Comparison of ENCODE assay signal across 8 cellular contexts in the genomic region with DNA sequence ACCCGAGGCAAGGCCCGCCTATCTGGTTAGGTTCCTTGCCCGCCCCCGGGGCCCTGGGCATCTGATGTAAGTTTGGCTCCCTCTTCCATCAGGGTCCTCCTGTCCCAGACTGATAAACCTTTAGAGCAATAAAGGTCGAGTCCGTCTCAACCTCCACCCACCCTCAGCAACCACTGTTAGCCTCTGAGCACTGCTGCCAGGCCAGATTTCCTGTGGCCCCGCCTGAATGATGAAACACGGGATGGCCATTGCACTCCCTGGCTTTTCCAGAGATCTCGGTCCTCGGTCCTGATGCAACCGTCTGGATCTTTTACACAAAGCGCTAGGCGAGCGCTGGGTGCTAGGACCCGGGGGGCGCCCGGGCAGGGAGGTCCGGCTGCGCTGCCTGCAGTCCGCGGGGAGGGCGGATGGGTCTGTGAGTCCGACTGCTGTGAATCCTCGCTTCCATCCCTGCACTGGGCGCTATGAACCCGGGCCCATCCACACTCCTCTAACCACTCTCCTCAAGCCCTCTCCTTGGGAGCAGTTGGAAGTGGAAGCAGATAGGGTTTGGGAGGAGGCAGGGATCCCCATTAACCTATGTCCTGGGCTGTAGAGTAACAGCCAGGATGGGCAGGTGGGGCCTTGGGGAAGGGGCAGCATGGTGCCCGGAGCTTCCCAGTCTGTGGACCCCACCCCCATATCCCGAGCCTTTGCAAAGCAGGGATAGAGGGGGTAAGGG. TPM values are rescaled to one million over a fixed set of nuclear protein-coding genes. Genes with fewer than 3 reads are reported as not detected.
DNase-seq lines count a peak whose midpoint lies in the region; ATAC-seq and TF ChIP-seq lines count a peak whose summit lies in the region.

No MANE protein-coding gene starts in this region.

- WGBS in gastroesophageal sphincter (ENCODE audit: low coverage in 1 of 2), 2 donors: 0 to 13% methylated on average over 2 to 9 of the region's 28 CpGs

- peak overlapping the region; percentile 94 for H3K4me3 Mint-ChIP-seq in nephron progenitor cell

- peak overlapping the region; percentile 81 to 100 for H3K27ac Mint-ChIP-seq in activated naive CD4-positive, alpha-beta T cell treated with anti-CD3 and anti-CD28 coated beads, Interleukin-2, amount 50 U/mL, for 72 hours
- peak overlapping the region; percentile 100 for H3K27ac Mint-ChIP-seq in nephron progenitor cell

- H3K36me3 ChIP-seq in gastroesophageal sphincter: peaks cover 0 to 23% of the 10 kb centered on the region in 2 donors

- H3K27me3 ChIP-seq in gastroesophageal sphincter: no peaks in the 10 kb centered on the region

- peak; percentile 20 for ATAC-seq in HG03196 (IDR thresholded peaks at IDR 0.05; ENCODE audit: unreplicated experiment)
- ATAC-seq in activated naive CD4-positive, alpha-beta T cell treated with anti-CD3 and anti-CD28 coated beads, Interleukin-2, amount 50 U/mL, for 72 hours: no peak
- ATAC-seq in gastroesophageal sphincter: peak; percentile 83
- no peak for ATAC-seq in GM21390 (IDR thresholded peaks at IDR 0.05; ENCODE audit: unreplicated experiment)

- no peaks in the 10 kb centered on the region for H3K9me3 Mint-ChIP-seq in activated naive CD4-positive, alpha-beta T cell treated with anti-CD3 and anti-CD28 coated beads, Interleukin-2, amount 50 U/mL, for 72 hours
- H3K9me3 Mint-ChIP-seq in nephron progenitor cell: no peaks in the 10 kb centered on the region

- no peaks in the 10 kb centered on the region for H3K27me3 Mint-ChIP-seq in nephron progenitor cell (ENCODE audit: low read depth, poor library complexity)

- no peak for TF ChIP-seq EP300 in gastroesophageal sphincter (IDR thresholded peaks at IDR 0.05)

- peaks cover 60% of the 10 kb centered on the region for H3K4me1 Mint-ChIP-seq in nephron progenitor cell

- peak; percentile 99 for DNase-seq in AG10803 (ENCODE audit: low read depth)
- peak; percentile 68 for DNase-seq in NCI-H774 (lab: John Stamatoyannopoulos, UW)
- peak; percentile 53 to 68 for DNase-seq in activated naive CD4-positive, alpha-beta T cell treated with anti-CD3 and anti-CD28 coated beads, Interleukin-2, amount 50 U/mL, for 72 hours (ENCODE audit: low spot score in 2 of 2)
- peak; percentile 80 for DNase-seq in nephron progenitor cell

- H3K9me3 ChIP-seq in gastroesophageal sphincter: no peaks in the 10 kb centered on the region

- H3K4me3 ChIP-seq in AG10803 (ENCODE audit: low read length): peak overlapping the region; percentile 99
- H3K4me3 ChIP-seq in GM12875 (ENCODE audit: low read depth, low read length): peak overlapping the region; percentile 80
- peak overlapping the region; percentile 54 to 94 for H3K4me3 ChIP-seq in gastroesophageal sphincter

- peak; percentile 28 to 31 for TF ChIP-seq POLR2A in gastroesophageal sphincter (IDR thresholded peaks at IDR 0.05)

- H3K4me1 ChIP-seq in gastroesophageal sphincter: peaks cover 0 to 35% (median 9%) of the 10 kb centered on the region in 3 donors

- peak overlapping the region; percentile 90 to 100 (median 98) for H3K27ac ChIP-seq in gastroesophageal sphincter

- peaks cover 42% of the 10 kb centered on the region in 2 donors for H3K36me3 Mint-ChIP-seq in activated naive CD4-positive, alpha-beta T cell treated with anti-CD3 and anti-CD28 coated beads, Interleukin-2, amount 50 U/mL, for 72 hours
- H3K36me3 Mint-ChIP-seq in nephron progenitor cell (ENCODE audit: low read depth): peaks cover 20% of the 10 kb centered on the region

- no peak for TF ChIP-seq CTCF in AG10803 (conservative IDR thresholded peaks at IDR 0.05; ENCODE audit: low read length)
- no peak for TF ChIP-seq CTCF in GM12875 (IDR thresholded peaks at IDR 0.05; ENCODE audit: borderline replicate concordance, insufficient read depth, low read depth, low read length)
- TF ChIP-seq CTCF in gastroesophageal sphincter (IDR thresholded peaks at IDR 0.05): peak in 2 of 4 experiments; percentile 22 to 25
- no peak for TF ChIP-seq CTCF in nephron progenitor cell (IDR thresholded peaks at IDR 0.05)

RNA-seq across cellular contexts. Expression of a gene that starts 0.9 kb away (rescaled TPM):
- total RNA-seq in activated naive CD4-positive, alpha-beta T cell treated with anti-CD3 and anti-CD28 coated beads, Interleukin-2, amount 50 U/mL, for 72 hours: 1,000 to 10,000 TPM; 1,025 to 1,076 TPM
- 100 to 1,000 TPM; 129 to 189 (median 133) TPM for total RNA-seq in gastroesophageal sphincter

RNA-seq across cellular contexts. Expression of a gene that starts 56.8 kb away (rescaled TPM):
- 10 to 100 TPM; 65.5 to 87.6 TPM for total RNA-seq in activated naive CD4-positive, alpha-beta T cell treated with anti-CD3 and anti-CD28 coated beads, Interleukin-2, amount 50 U/mL, for 72 hours
- total RNA-seq in gastroesophageal sphincter: 10 to 100 TPM; 24.4 to 42.4 (median 35.2) TPM

RNA-seq across cellular contexts. Expression of a gene that starts 57.0 kb away (rescaled TPM):
- 100 to 1,000 TPM in 1 of 2 donors, 10 to 100 TPM in 1; 88.2 to 107 TPM for total RNA-seq in activated naive CD4-positive, alpha-beta T cell treated with anti-CD3 and anti-CD28 coated beads, Interleukin-2, amount 50 U/mL, for 72 hours
- 100 to 1,000 TPM; 133 to 196 (median 156) TPM for total RNA-seq in gastroesophageal sphincter

Comparison
In these comparisons a context has a peak if more than half of its experiments do, and no peak if none do; other contexts are left out.
1. ATAC-seq: peak in HG03196 (single experiment) and gastroesophageal sphincter (single experiment); none in activated naive CD4-positive, alpha-beta T cell treated with anti-CD3 and anti-CD28 coated beads, Interleukin-2, amount 50 U/mL, for 72 hours (0 of 2) and GM21390 (single experiment).
2. RNA of a gene that starts 0.9 kb away (total RNA-seq): 1,025 to 1,076 TPM in activated naive CD4-positive, alpha-beta T cell treated with anti-CD3 and anti-CD28 coated beads, Interleukin-2, amount 50 U/mL, for 72 hours; 129 to 189 TPM in gastroesophageal sphincter; every median in the first group is over 4 times any median in the second.
3. Peak in every context shown above with its lines, with median percentiles within 50 percentile points of each other: DNase-seq and H3K4me3 ChIP-seq.